ENCODE assay signal across 8 cellular contexts in the genomic region with DNA sequence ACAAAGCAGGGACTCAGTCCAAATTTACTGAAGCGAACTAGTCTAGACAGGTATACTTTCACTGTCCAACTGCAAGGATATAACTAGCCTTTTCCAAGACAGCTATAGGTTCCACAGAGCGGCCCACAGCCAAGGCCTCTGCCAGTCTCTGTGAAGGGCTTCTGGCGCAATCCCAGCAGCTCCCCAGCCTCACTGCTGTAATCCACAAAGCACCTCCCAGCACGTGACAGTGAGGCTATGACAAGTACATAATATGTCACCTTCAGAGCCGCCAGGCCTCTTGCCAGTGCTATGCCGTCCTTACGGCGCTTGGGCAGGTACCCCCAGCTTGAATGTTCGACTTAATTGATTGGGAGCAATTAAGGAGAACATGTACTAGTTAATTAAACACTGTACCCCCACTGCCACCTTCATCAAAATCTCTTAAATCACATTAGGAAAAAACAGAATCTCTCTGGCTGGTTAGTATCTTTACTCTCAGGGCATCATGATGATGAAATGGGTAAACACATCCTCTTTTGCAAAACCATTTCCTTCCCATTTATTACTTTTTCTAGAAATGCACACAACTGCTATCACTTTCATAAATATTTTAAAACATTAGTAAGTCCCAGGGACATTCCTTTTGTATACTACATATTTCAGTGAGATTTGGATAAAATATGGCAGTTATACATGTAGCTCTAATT.
A peak's percentile ranks its signal among the peaks of the same experiment; 100 is the strongest.
DNase-seq lines count a peak whose midpoint lies in the region; ATAC-seq and TF ChIP-seq lines count a peak whose summit lies in the region.

No MANE protein-coding gene starts in this region.

- peaks cover 26% of the 10 kb centered on the region for H3K4me1 Mint-ChIP-seq in activated naive CD4-positive, alpha-beta T cell treated with anti-CD3 and anti-CD28 coated beads, Interleukin-2, amount 10 ng/mL, durations not matched to agents 7 days and 5 days

- no peak for TF ChIP-seq POLR2A in sigmoid colon (IDR thresholded peaks at IDR 0.05)

- intact Hi-C loops in left cardiac atrium (cut with DNase I): loop anchor here (10.0 kb wide), 1 partner anchor 96 kb away; no protein-coding TSS in a partner anchor
- intact Hi-C loops in upper lobe of right lung (cut with DNase I): no loop called here
- intact Hi-C loops in sigmoid colon (cut with DNase I): loop anchor here (5.0 kb wide), 2 partner anchors 99 to 329 kb away; no protein-coding TSS in a partner anchor

- no peak for DNase-seq in activated naive CD4-positive, alpha-beta T cell treated with anti-CD3 and anti-CD28 coated beads, Interleukin-2, amount 10 ng/mL, durations not matched to agents 7 days and 5 days
- DNase-seq in activated naive CD4-positive, alpha-beta T cell treated with Interleukin-2 at 50 U/mL for 16 hours: no peak
- no peak for DNase-seq in SJSA1 (ENCODE audit: low read depth in 1 of 2, low spot score in 2 of 2)
- DNase-seq in left cardiac atrium: peak; percentile 75
- peak; percentile 82 for DNase-seq in upper lobe of right lung
- DNase-seq in sigmoid colon: no peak
- DNase-seq in stimulated activated CD4-positive, alpha-beta T cell treated with anti-CD3 and anti-CD28 coated beads, Interleukin-4, amount 100 ng/mL, for 24 hours: no peak

- H3K36me3 ChIP-seq in SJSA1 (no peaks in the 10 kb centered on the region), upper lobe of right lung (no peaks in the 10 kb centered on the region), sigmoid colon (no peaks in the 10 kb centered on the region)

- H3K27ac ChIP-seq in SJSA1: peak overlapping the region; percentile 28; the same call in 1 of the 2 replicates
- peak overlapping the region; percentile 19 for H3K27ac ChIP-seq in upper lobe of right lung
- peak overlapping the region in 1 of 4 donors; percentile 83 for H3K27ac ChIP-seq in sigmoid colon

- ATAC-seq in left cardiac atrium: peak; percentile 56 to 70
- peak; percentile 80 for ATAC-seq in upper lobe of right lung
- no peak for ATAC-seq in HG03196 (IDR thresholded peaks at IDR 0.05; ENCODE audit: unreplicated experiment)

- H3K27me3 Mint-ChIP-seq in activated naive CD4-positive, alpha-beta T cell treated with anti-CD3 and anti-CD28 coated beads, Interleukin-2, amount 10 ng/mL, durations not matched to agents 7 days and 5 days: peaks cover under 1% of the 10 kb centered on the region

- H3K27me3 ChIP-seq in SJSA1 (replicated peaks) (no peaks in the 10 kb centered on the region), upper lobe of right lung (no peaks in the 10 kb centered on the region), sigmoid colon (no peaks in the 10 kb centered on the region)

- peak overlapping the region; percentile 47 for H3K27ac Mint-ChIP-seq in activated naive CD4-positive, alpha-beta T cell treated with anti-CD3 and anti-CD28 coated beads, Interleukin-2, amount 10 ng/mL, durations not matched to agents 7 days and 5 days

- H3K9me3 ChIP-seq in SJSA1 (replicated peaks): no peaks in the 10 kb centered on the region
- H3K9me3 ChIP-seq in upper lobe of right lung: no peaks in the 10 kb centered on the region
- H3K9me3 ChIP-seq in sigmoid colon: no peaks in the 10 kb centered on the region

- WGBS in sigmoid colon, 2 donors: 75 to 83% methylated on average over 9 of the region's 9 CpGs

- H3K4me3 Mint-ChIP-seq in activated naive CD4-positive, alpha-beta T cell treated with anti-CD3 and anti-CD28 coated beads, Interleukin-2, amount 10 ng/mL, durations not matched to agents 7 days and 5 days: no peak overlapping the region

- H3K36me3 Mint-ChIP-seq in activated naive CD4-positive, alpha-beta T cell treated with anti-CD3 and anti-CD28 coated beads, Interleukin-2, amount 10 ng/mL, durations not matched to agents 7 days and 5 days: no peaks in the 10 kb centered on the region

- no peaks in the 10 kb centered on the region for H3K9me3 Mint-ChIP-seq in activated naive CD4-positive, alpha-beta T cell treated with anti-CD3 and anti-CD28 coated beads, Interleukin-2, amount 10 ng/mL, durations not matched to agents 7 days and 5 days

- no peak for TF ChIP-seq EP300 in sigmoid colon (IDR thresholded peaks at IDR 0.05)

- H3K4me1 ChIP-seq in SJSA1 (replicated peaks) (peaks cover 22% of the 10 kb centered on the region), upper lobe of right lung (peaks cover 13% of the 10 kb centered on the region), sigmoid colon (peaks cover 0 to 14% (median 6%) of the 10 kb centered on the region in 4 donors)

- H3K4me3 ChIP-seq in SJSA1: no peak overlapping the region
- H3K4me3 ChIP-seq in upper lobe of right lung: no peak overlapping the region
- no peak overlapping the region for H3K4me3 ChIP-seq in sigmoid colon

- CTCF ChIA-PET in activated naive CD4-positive, alpha-beta T cell treated with anti-CD3 and anti-CD28 coated beads, Interleukin-2, amount 10 ng/mL, durations not matched to agents 7 days and 5 days (lab: Charles Lee): interaction anchor here (1.0 kb wide), 1 partner anchor 417 kb away, joined by 3 read pairs; no protein-coding TSS in a partner anchor

- TF ChIP-seq CTCF in upper lobe of right lung (IDR thresholded peaks at IDR 0.05): no peak
- no peak for TF ChIP-seq CTCF in sigmoid colon (IDR thresholded peaks at IDR 0.05)

Comparison
In these comparisons a context has a peak if more than half of its experiments do, and no peak if none do; other contexts are left out.
1. DNase-seq: peak in left cardiac atrium (single experiment) and upper lobe of right lung (single experiment); none in activated naive CD4-positive, alpha-beta T cell treated with anti-CD3 and anti-CD28 coated beads, Interleukin-2, amount 10 ng/mL, durations not matched to agents 7 days and 5 days (single experiment), activated naive CD4-positive, alpha-beta T cell treated with Interleukin-2 at 50 U/mL for 16 hours (single experiment), SJSA1 (0 of 2), sigmoid colon (single experiment) and stimulated activated CD4-positive, alpha-beta T cell treated with anti-CD3 and anti-CD28 coated beads, Interleukin-4, amount 100 ng/mL, for 24 hours (single experiment).